2 cellular contexts compared by ENCODE assay signal in the genomic region with DNA sequence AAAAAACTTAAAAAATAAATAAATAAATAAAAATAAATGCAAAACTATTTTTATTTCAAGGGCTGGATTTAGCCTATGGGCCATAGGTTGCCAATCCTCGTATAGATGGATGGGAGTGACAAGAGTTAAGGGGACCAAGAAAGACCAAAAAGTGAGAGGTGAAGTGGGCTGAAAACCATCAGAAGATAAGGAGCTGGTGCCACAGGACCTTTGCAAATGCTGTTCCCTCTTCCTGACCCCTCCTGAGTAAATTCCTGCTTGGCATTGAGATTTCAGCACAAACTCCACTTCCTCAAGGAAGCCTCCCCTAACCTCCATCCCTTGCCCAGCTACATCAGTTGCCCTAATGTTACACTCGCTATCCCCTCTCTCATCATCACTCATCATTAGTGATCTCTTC.
TF ChIP-seq lines count a peak whose summit lies in the region.

No MANE protein-coding gene starts in this region.

TF ChIP-seq in HEK293, 187 proteins besides CTCF, POLR2A, EP300 and RAD21:
- no peak for TF ChIP-seq ZNF521 (tag by site-specific recombination; IDR thresholded peaks at IDR 0.05)
- peak; percentile 79 for TF ChIP-seq ZNF623 (tag by site-specific recombination; IDR thresholded peaks at IDR 0.05)
TF ChIP-seq in HEK293: peak in this region for 1.

TF ChIP-seq in GM12878, 131 proteins besides CTCF, POLR2A, EP300 and RAD21:
- TF ChIP-seq POLR2AphosphoS2 (IDR thresholded peaks at IDR 0.05; ENCODE audit: low read depth, low read length) (no peak), CHD2 (IDR thresholded peaks at IDR 0.05; ENCODE audit: borderline replicate concordance, low read depth, low read length) (no peak), MYB (IDR thresholded peaks at IDR 0.05; ENCODE audit: borderline replicate concordance, low read depth, low read length) (no peak)
- TF ChIP-seq, protein P1, sequence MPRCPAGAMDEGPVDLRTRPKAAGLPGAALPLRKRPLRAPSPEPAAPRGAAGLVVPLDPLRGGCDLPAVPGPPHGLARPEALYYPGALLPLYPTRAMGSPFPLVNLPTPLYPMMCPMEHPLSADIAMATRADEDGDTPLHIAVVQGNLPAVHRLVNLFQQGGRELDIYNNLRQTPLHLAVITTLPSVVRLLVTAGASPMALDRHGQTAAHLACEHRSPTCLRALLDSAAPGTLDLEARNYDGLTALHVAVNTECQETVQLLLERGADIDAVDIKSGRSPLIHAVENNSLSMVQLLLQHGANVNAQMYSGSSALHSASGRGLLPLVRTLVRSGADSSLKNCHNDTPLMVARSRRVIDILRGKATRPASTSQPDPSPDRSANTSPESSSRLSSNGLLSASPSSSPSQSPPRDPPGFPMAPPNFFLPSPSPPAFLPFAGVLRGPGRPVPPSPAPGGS (IDR thresholded peaks at IDR 0.05; ENCODE audit: borderline replicate concordance, insufficient read depth, low read depth, low read length, poor library complexity, severe bottlenecking), result peak; percentile 66
- TF ChIP-seq, protein P2, sequence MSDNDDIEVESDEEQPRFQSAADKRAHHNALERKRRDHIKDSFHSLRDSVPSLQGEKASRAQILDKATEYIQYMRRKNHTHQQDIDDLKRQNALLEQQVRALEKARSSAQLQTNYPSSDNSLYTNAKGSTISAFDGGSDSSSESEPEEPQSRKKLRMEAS (IDR thresholded peaks at IDR 0.05; ENCODE audit: low read depth, low read length), result no peak
- TF ChIP-seq, protein P3, sequence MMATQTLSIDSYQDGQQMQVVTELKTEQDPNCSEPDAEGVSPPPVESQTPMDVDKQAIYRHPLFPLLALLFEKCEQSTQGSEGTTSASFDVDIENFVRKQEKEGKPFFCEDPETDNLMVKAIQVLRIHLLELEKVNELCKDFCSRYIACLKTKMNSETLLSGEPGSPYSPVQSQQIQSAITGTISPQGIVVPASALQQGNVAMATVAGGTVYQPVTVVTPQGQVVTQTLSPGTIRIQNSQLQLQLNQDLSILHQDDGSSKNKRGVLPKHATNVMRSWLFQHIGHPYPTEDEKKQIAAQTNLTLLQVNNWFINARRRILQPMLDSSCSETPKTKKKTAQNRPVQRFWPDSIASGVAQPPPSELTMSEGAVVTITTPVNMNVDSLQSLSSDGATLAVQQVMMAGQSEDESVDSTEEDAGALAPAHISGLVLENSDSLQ (IDR thresholded peaks at IDR 0.05), result no peak
